In genomic region chr19:10961073-10961762, GRCh38 we compare ENCODE assay signal across 8 cellular contexts. TPM values are rescaled to one million over a fixed set of nuclear protein-coding genes. Genes with fewer than 3 reads are reported as not detected.
A peak's percentile ranks its signal among the peaks of the same experiment; 100 is the strongest.
DNase-seq lines count a peak whose midpoint lies in the region; ATAC-seq and TF ChIP-seq lines count a peak whose summit lies in the region.

No MANE protein-coding gene starts in this region.

- peaks cover 4% of the 10 kb centered on the region for H3K27me3 Mint-ChIP-seq in CD4-positive, CD25-positive, alpha-beta regulatory T cell

- H3K4me1 Mint-ChIP-seq in CD4-positive, CD25-positive, alpha-beta regulatory T cell = peaks cover 18 to 52% (median 31%) of the 10 kb centered on the region in 4 donors

- peaks cover 38% of the 10 kb centered on the region for H3K4me1 ChIP-seq in CD4-positive, CD25-positive, alpha-beta regulatory T cell (ENCODE audit: control insufficient read depth, insufficient read depth, low read length, poor library complexity, severe bottlenecking)
- peaks cover 3 to 8% of the 10 kb centered on the region in 2 donors for H3K4me1 ChIP-seq in esophagus (ENCODE audit: control insufficient read depth in 2 of 2, insufficient read depth in 2 of 2, low read length in 1 of 2)
- peaks cover 12% of the 10 kb centered on the region for H3K4me1 ChIP-seq in muscle layer of colon (ENCODE audit: insufficient read depth, low read length)
- no peaks in the 10 kb centered on the region for H3K4me1 ChIP-seq in aorta (ENCODE audit: control insufficient read depth in 1 of 2, insufficient read depth in 2 of 2, low read length in 2 of 2)

- peak overlapping the region; percentile 77 for H3K9ac ChIP-seq in muscle layer of colon (ENCODE audit: low read length)

- H3K36me3 Mint-ChIP-seq in CD4-positive, CD25-positive, alpha-beta regulatory T cell = peaks cover 6% of the 10 kb centered on the region

- no peaks in the 10 kb centered on the region for H3K36me3 ChIP-seq in CD4-positive, CD25-positive, alpha-beta regulatory T cell (ENCODE audit: control insufficient read depth, insufficient read depth, low read length)
- H3K36me3 ChIP-seq in esophagus (ENCODE audit: control insufficient read depth in 2 of 2, insufficient read depth in 2 of 2, low read length in 1 of 2) = no peaks in the 10 kb centered on the region
- H3K36me3 ChIP-seq in muscle layer of colon (ENCODE audit: insufficient read depth, low read length) = no peaks in the 10 kb centered on the region
- H3K36me3 ChIP-seq in aorta (ENCODE audit: control insufficient read depth in 1 of 2, insufficient read depth in 2 of 2, low read length in 1 of 2) = no peaks in the 10 kb centered on the region

- H3K27me3 ChIP-seq in CD4-positive, CD25-positive, alpha-beta regulatory T cell (ENCODE audit: control insufficient read depth, insufficient read depth, low read length) = no peaks in the 10 kb centered on the region
- H3K27me3 ChIP-seq in esophagus (ENCODE audit: control insufficient read depth in 1 of 2, insufficient read depth in 2 of 2, low read length in 2 of 2) (no peaks in the 10 kb centered on the region), muscle layer of colon (ENCODE audit: control insufficient read depth in 1 of 2, insufficient read depth in 2 of 2, low read length in 2 of 2) (no peaks in the 10 kb centered on the region), aorta (ENCODE audit: control insufficient read depth in 1 of 2, insufficient read depth in 2 of 2, low read length in 1 of 2) (no peaks in the 10 kb centered on the region)

- H3K9me3 Mint-ChIP-seq in CD4-positive, CD25-positive, alpha-beta regulatory T cell = no peaks in the 10 kb centered on the region

- peak overlapping the region; percentile 67 for H3K27ac ChIP-seq in CD4-positive, CD25-positive, alpha-beta regulatory T cell (ENCODE audit: insufficient read depth, low read length, poor library complexity, severe bottlenecking)
- H3K27ac ChIP-seq in esophagus (ENCODE audit: low read depth in 2 of 2, low read length in 1 of 2) = peak overlapping the region; percentile 91 to 95
- peak overlapping the region; percentile 80 for H3K27ac ChIP-seq in muscle layer of colon (ENCODE audit: low read depth, low read length)
- H3K27ac ChIP-seq in aorta (ENCODE audit: low read depth in 1 of 2, low read length in 2 of 2) = no peak overlapping the region

- ATAC-seq in CD4-positive, CD25-positive, alpha-beta regulatory T cell (ENCODE audit: low read depth in 2 of 2) = peak; percentile 18 to 29
- ATAC-seq in HG03280 (IDR thresholded peaks at IDR 0.05; ENCODE audit: unreplicated experiment) = peak; percentile 44
- ATAC-seq in aorta (ENCODE audit: low FRiP score) = peak; percentile 80

- peak in 1 of 3 donors; percentile 24 for DNase-seq in CD4-positive, CD25-positive, alpha-beta regulatory T cell
- DNase-seq in UCSD-AML1 (lab: John Stamatoyannopoulos, UW; ENCODE audit: unreplicated experiment) (peak; percentile 87), aorta (peak; percentile 60 to 83), NCI-H187 (lab: John Stamatoyannopoulos, UW) (no peak)

- peak overlapping the region; percentile 86 for H3K4me3 ChIP-seq in CD4-positive, CD25-positive, alpha-beta regulatory T cell (ENCODE audit: low read depth, low read length)
- H3K4me3 ChIP-seq in esophagus (ENCODE audit: low read depth in 1 of 2, low read length in 2 of 2) (peak overlapping the region; percentile 72 to 83), muscle layer of colon (ENCODE audit: low read depth in 1 of 2, low read length in 2 of 2) (peak overlapping the region; percentile 78 to 87), aorta (ENCODE audit: low read length in 2 of 2) (peak overlapping the region; percentile 50 to 94)

- peak; percentile 1 for TF ChIP-seq POLR2A in GM19193 (IDR thresholded peaks at IDR 0.05; ENCODE audit: extremely low read depth, insufficient read depth, insufficient read length)

- intact Hi-C loops in aorta (cut with DNase I) = loop anchor here in 1 of 2 donors (1.0 kb wide), 1 partner anchor 14 kb away; no protein-coding TSS in a partner anchor

- H3K9me3 ChIP-seq in CD4-positive, CD25-positive, alpha-beta regulatory T cell (ENCODE audit: control insufficient read depth in 2 of 2, low read length in 2 of 2) = no peaks in the 10 kb centered on the region
- no peaks in the 10 kb centered on the region for H3K9me3 ChIP-seq in esophagus (ENCODE audit: control insufficient read depth in 2 of 2, insufficient read depth in 1 of 2, low read depth in 1 of 2, low read length in 1 of 2)
- no peaks in the 10 kb centered on the region for H3K9me3 ChIP-seq in muscle layer of colon (ENCODE audit: low read length)
- no peaks in the 10 kb centered on the region for H3K9me3 ChIP-seq in aorta (ENCODE audit: control insufficient read depth, low read length)

- H3K27ac Mint-ChIP-seq in CD4-positive, CD25-positive, alpha-beta regulatory T cell = peak overlapping the region in 2 of 3 donors; percentile 88 to 93

- peak overlapping the region; percentile 84 to 97 (median 92) for H3K4me3 Mint-ChIP-seq in CD4-positive, CD25-positive, alpha-beta regulatory T cell

- 0 to 1% methylated on average over 62 to 88 of the region's 88 CpGs for WGBS in esophagus, 2 donors
- WGBS in aorta, 2 donors = 0 to 1% methylated on average over 27 to 88 of the region's 88 CpGs

RNA-seq across cellular contexts. Expression of gene SMARCA4, which starts 0.4 kb away (rescaled TPM):
- total RNA-seq in CD4-positive, CD25-positive, alpha-beta regulatory T cell = 79.5 TPM
- 1 to 10 TPM; 6.3 to 8.7 (median 7.2) TPM for polyA plus RNA-seq in CD4-positive, CD25-positive, alpha-beta regulatory T cell
- polyA plus RNA-seq in esophagus (100 to 1,000 TPM in 1 of 2 donors, 10 to 100 TPM in 1; 66.8 to 113 TPM), aorta (10 to 100 TPM; 17.8 to 61.8 TPM)
- total RNA-seq in aorta = 10 to 100 TPM; 65.0 to 67.4 TPM

RNA-seq across cellular contexts. Expression of gene TIMM29, which starts 32.6 kb away (rescaled TPM):
- 21.8 TPM for total RNA-seq in CD4-positive, CD25-positive, alpha-beta regulatory T cell
- 10 to 100 TPM; 30.7 to 38.3 (median 33.8) TPM for polyA plus RNA-seq in CD4-positive, CD25-positive, alpha-beta regulatory T cell
- 10 to 100 TPM; 14.1 to 16.7 TPM for polyA plus RNA-seq in esophagus
- 10 to 100 TPM; 13.7 to 15.7 TPM for total RNA-seq in aorta
- polyA plus RNA-seq in aorta = 10 to 100 TPM; 15.2 to 16.0 TPM

RNA-seq across cellular contexts. Expression of gene YIPF2, which starts 32.8 kb away (rescaled TPM):
- 22.0 TPM for total RNA-seq in CD4-positive, CD25-positive, alpha-beta regulatory T cell
- 10 to 100 TPM; 10.7 to 13.1 (median 12.6) TPM for polyA plus RNA-seq in CD4-positive, CD25-positive, alpha-beta regulatory T cell
- polyA plus RNA-seq in esophagus = 10 to 100 TPM; 37.3 to 47.7 TPM
- total RNA-seq in aorta = 10 to 100 TPM; 36.5 to 41.8 TPM
- 10 to 100 TPM; 30.1 to 41.1 TPM for polyA plus RNA-seq in aorta

Comparison
In these comparisons a context has a peak if more than half of its experiments do, and no peak if none do; other contexts are left out.
1. ATAC-seq: peak in every context shown above with its lines; median percentile 80 in aorta; 44 in HG03280; 24 in CD4-positive, CD25-positive, alpha-beta regulatory T cell.
2. DNase-seq: peak in UCSD-AML1 (single experiment) and aorta (2 of 2); none in NCI-H187 (0 of 2).
3. H3K27ac ChIP-seq: peak in CD4-positive, CD25-positive, alpha-beta regulatory T cell (single experiment), esophagus (2 of 2) and muscle layer of colon (single experiment); none in aorta (0 of 2).
4. Peak in every context shown above with its lines, with median percentiles within 50 percentile points of each other: H3K4me3 ChIP-seq.